8 cellular contexts compared by ENCODE assay signal in the genomic region with DNA sequence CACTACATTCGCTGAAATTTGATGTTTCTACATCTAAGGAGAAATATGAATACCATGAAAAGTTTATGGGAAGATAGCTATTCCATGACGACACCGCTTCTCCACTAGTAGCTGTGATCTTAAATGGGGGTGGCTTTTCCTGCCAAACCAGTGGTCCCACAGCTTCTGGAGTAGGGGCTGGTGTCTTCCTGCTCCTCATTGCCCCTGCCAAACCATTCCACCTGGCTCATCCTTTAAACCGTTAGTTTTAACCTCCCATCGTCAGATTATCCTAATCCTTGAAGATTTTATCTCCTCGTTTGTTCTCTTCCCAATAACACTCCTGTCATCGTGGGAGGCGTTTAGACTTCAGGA. TPM values are rescaled to one million over a fixed set of nuclear protein-coding genes. Genes with fewer than 3 reads are reported as not detected.
DNase-seq lines count a peak whose midpoint lies in the region; ATAC-seq, FAIRE-seq and TF ChIP-seq lines count a peak whose summit lies in the region.

No MANE protein-coding gene starts in this region.

- 8 to 10% (median 9%) methylated on average over 8 of the region's 8 CpGs for WGBS in adrenal gland, 4 donors
- 33% methylated on average over 8 of the region's 8 CpGs for WGBS in HepG2 (ENCODE audit: low lambda C conversion rate)

- FAIRE-seq in HepG2 (lab: Jason Lieb, UNC) = no peak

- peak overlapping the region; percentile 94 for H3K4me3 Mint-ChIP-seq in activated T-cell treated with anti-CD3 and anti-CD28 coated beads, Interleukin-2, amount 50 U/mL, for 4 hours

- DNase-seq in activated T-cell treated with anti-CD3 and anti-CD28 coated beads, Interleukin-2, amount 50 U/mL, for 4 hours = no peak
- no peak for DNase-seq in activated T-cell treated with anti-CD3 and anti-CD28 coated beads, Interleukin-2, amount 50 U/mL, for 1 hour
- DNase-seq in adrenal gland = no peak
- DNase-seq in HepG2 (ENCODE audit: low spot score) = no peak
- no peak for DNase-seq in tibial artery
- DNase-seq in retina = no peak

- H3K4me1 Mint-ChIP-seq in activated T-cell treated with anti-CD3 and anti-CD28 coated beads, Interleukin-2, amount 50 U/mL, for 4 hours (ENCODE audit: low read depth) = peaks cover 18% of the 10 kb centered on the region

- H3K36me3 ChIP-seq in adrenal gland (replicated peaks in 1 of 2) (no peaks in the 10 kb centered on the region), HepG2 (replicated peaks in 1 of 2; ENCODE audit: control insufficient read depth in 1 of 2, insufficient read depth in 2 of 2, low read length in 2 of 2) (peaks cover 0 to 2% of the 10 kb centered on the region in 2 experiments; a peak in 1 of 5 replicates), tibial artery (peaks cover 14 to 25% (median 17%) of the 10 kb centered on the region in 3 donors)

- no peaks in the 10 kb centered on the region for H4K20me1 ChIP-seq in HepG2 (ENCODE audit: insufficient read depth, low read length)

- H3K27me3 Mint-ChIP-seq in activated T-cell treated with anti-CD3 and anti-CD28 coated beads, Interleukin-2, amount 50 U/mL, for 4 hours (ENCODE audit: low read depth) = no peaks in the 10 kb centered on the region

- H2AFZ ChIP-seq in HepG2 (ENCODE audit: low read length) = peak overlapping the region; percentile 78

- peaks cover 21% of the 10 kb centered on the region for H3K36me3 Mint-ChIP-seq in activated T-cell treated with anti-CD3 and anti-CD28 coated beads, Interleukin-2, amount 50 U/mL, for 4 hours (ENCODE audit: insufficient read depth)

- no peak for TF ChIP-seq CTCF in adrenal gland (IDR thresholded peaks at IDR 0.05)
- TF ChIP-seq CTCF in HepG2 (CRISPR knock-in tag; IDR thresholded peaks at IDR 0.05) = no peak
- TF ChIP-seq CTCF in tibial artery (IDR thresholded peaks at IDR 0.05) = no peak

- no peak for ATAC-seq in activated T-cell treated with anti-CD3 and anti-CD28 coated beads, Interleukin-2, amount 50 U/mL, for 4 hours
- ATAC-seq in HepG2 (no peak), GM21447 (IDR thresholded peaks at IDR 0.05; ENCODE audit: unreplicated experiment) (no peak), GM21381 (IDR thresholded peaks at IDR 0.05; ENCODE audit: unreplicated experiment) (no peak)

- intact Hi-C loops in adrenal gland (cut with DNase I) (no loop called here), HepG2 (cut with micrococcal nuclease; ENCODE audit: unreplicated experiment) (loop anchor here (2.0 to 10.0 kb wide), 4 partner anchors 67 to 140 kb away; a partner anchor contains a TSS), tibial artery (cut with DNase I; ENCODE audit: low total_unique reads) (loop anchor here (10.0 kb wide), 2 partner anchors 53 to 93 kb away; a partner anchor contains a TSS)

- H3K4me2 ChIP-seq in HepG2 (ENCODE audit: low read depth, low read length) = peak overlapping the region; percentile 80

- H3K9me3 Mint-ChIP-seq in activated T-cell treated with anti-CD3 and anti-CD28 coated beads, Interleukin-2, amount 50 U/mL, for 4 hours = peaks cover 32% of the 10 kb centered on the region

- CTCF ChIA-PET in HepG2 (lab: Yijun Ruan, JAX; ENCODE audit: low intra/inter-chr PET ratio, low total read pairs) = no interaction called here

- H3K27ac ChIP-seq in adrenal gland = peak overlapping the region in 2 of 5 donors; percentile 71 to 74
- peak overlapping the region; percentile 60 for H3K27ac ChIP-seq in HepG2 (ENCODE audit: extremely low read length, insufficient read depth, low read length)
- peak overlapping the region; percentile 76 to 84 for H3K27ac ChIP-seq in tibial artery

- no peaks in the 10 kb centered on the region for H3K27me3 ChIP-seq in adrenal gland
- no peaks in the 10 kb centered on the region; a peak in 1 of 5 replicates for H3K27me3 ChIP-seq in HepG2 (ENCODE audit: control insufficient read depth in 1 of 2, insufficient read depth in 2 of 2, low read length in 2 of 2)
- H3K27me3 ChIP-seq in tibial artery = no peaks in the 10 kb centered on the region

- H3K4me3 ChIP-seq in adrenal gland (peak overlapping the region in 3 of 4 donors; percentile 44 to 80 (median 78)), HepG2 (replicated peaks in 1 of 3; ENCODE audit: insufficient read depth in 1 of 3, low read depth in 2 of 3, low read length in 3 of 3) (peak overlapping the region; percentile 70 to 95 (median 81)), tibial artery (peak overlapping the region; percentile 67 to 82)

- no peak for TF ChIP-seq EP300 in HepG2 (IDR thresholded peaks at IDR 0.05; ENCODE audit: low read depth in 2 of 2, low read length in 2 of 2)
- TF ChIP-seq EP300 in HepG2 (CRISPR knock-in tag; IDR thresholded peaks at IDR 0.05; ENCODE audit: borderline replicate concordance) = no peak

- BruUV-seq in HepG2 (replicated peaks; lab: Mats Ljungman, UMichigan) = TSS peak; percentile 96

- POLR2A ChIA-PET in HepG2 (lab: Yijun Ruan, JAX) = interaction anchor here (0.8 to 2.2 kb wide), 4 partner anchors 17 to 163 kb away, joined by 3 to 8 read pairs (median 4); a partner anchor contains a TSS

- in situ Hi-C loops in HepG2 (cut with HindIII; ENCODE audit: extremely low pct_ligation_motif_present, low pct_unique_long_range_greater_than_20kb) = no loop called here

- no peak for TF ChIP-seq RAD21 in HepG2 (CRISPR knock-in tag; IDR thresholded peaks at IDR 0.05)

- H3K4me1 ChIP-seq in adrenal gland (replicated peaks in 1 of 2) (peaks cover 3 to 13% of the 10 kb centered on the region in 2 donors), HepG2 (ENCODE audit: insufficient read depth, low read length) (peaks cover 6% of the 10 kb centered on the region), tibial artery (peaks cover 0 to 16% (median 9%) of the 10 kb centered on the region in 4 donors)

- no peak for TF ChIP-seq POLR2A in adrenal gland (IDR thresholded peaks at IDR 0.05)
- no peak for TF ChIP-seq POLR2A in HepG2 (IDR thresholded peaks at IDR 0.05; ENCODE audit: insufficient read depth in 1 of 2, low read depth in 2 of 2, low read length in 2 of 2)

- H3K9ac ChIP-seq in HepG2 (ENCODE audit: insufficient read depth, low read depth, low read length) = peak overlapping the region; percentile 70

- H3K9me3 ChIP-seq in adrenal gland (replicated peaks in 1 of 3) = no peaks in the 10 kb centered on the region
- no peaks in the 10 kb centered on the region for H3K9me3 ChIP-seq in HepG2 (ENCODE audit: low read length)
- H3K9me3 ChIP-seq in tibial artery = peaks cover 0 to 25% (median 24%) of the 10 kb centered on the region in 3 donors

- H3K79me2 ChIP-seq in HepG2 (ENCODE audit: insufficient read depth, low read length) = peaks cover 2% of the 10 kb centered on the region

RNA-seq across cellular contexts. Expression of a gene that starts 0.6 kb away (rescaled TPM):
- 1 to 10 TPM; 1.1 to 1.9 (median 1.8) TPM for total RNA-seq in activated T-cell treated with anti-CD3 and anti-CD28 coated beads, Interleukin-2, amount 50 U/mL, for 4 hours
- total RNA-seq in adrenal gland (1 to 10 TPM; 1.4 to 6.1 (median 4.7) TPM), HepG2 (2016; rRNA removed; fragmentation: Illumina TruSeq; extraction: Trizol) (5.5 and 6.0 TPM in 2 replicates)
- polyA plus RNA-seq in adrenal gland (1 to 10 TPM; 3.0 to 3.5 (median 3.2) TPM), HepG2 (2011; rRNA removed) (2.4 TPM in 2 replicates)
- total RNA-seq in HepG2 (2016; cell fraction: cytosol; rRNA removed; fragmentation: Illumina TruSeq; extraction: Trizol; ENCODE audit: low read depth) = 1.1 and 1.6 TPM in 2 replicates
- total RNA-seq in HepG2 (2016; cell fraction: insoluble cytoplasmic fraction; rRNA removed; fragmentation: Illumina TruSeq; extraction: Trizol) = 4.5 and 5.1 TPM in 2 replicates
- total RNA-seq in HepG2 (2016; cell fraction: membrane; rRNA removed; fragmentation: Illumina TruSeq; extraction: Trizol) = 2.8 and 3.3 TPM in 2 replicates
- 5.5 and 6.0 TPM in 2 replicates for total RNA-seq in HepG2 (2016; cell fraction: nucleus; rRNA removed; fragmentation: Illumina TruSeq; extraction: Trizol)
- 0.86 and 1.4 TPM in 2 replicates for polyA plus RNA-seq in HepG2 (2011; cell fraction: cytosol; rRNA removed)
- polyA plus RNA-seq in HepG2 (2011; cell fraction: nucleus; rRNA removed) = 2.3 and 3.8 TPM in 2 replicates
- polyA plus RNA-seq in HepG2 (2012) = 1.7 and 2.8 TPM in 2 replicates
- 0.20 and 0.24 TPM in 2 replicates for polyA plus RNA-seq in HepG2 (2016; cell fraction: cytosol; fragmentation: Illumina TruSeq; extraction: Trizol; ENCODE audit: low read depth)
- 3.5 and 4.2 TPM in 2 replicates for polyA plus RNA-seq in HepG2 (2016; cell fraction: insoluble cytoplasmic fraction; fragmentation: Illumina TruSeq; extraction: Trizol; ENCODE audit: low read depth)
- polyA plus RNA-seq in HepG2 (2016; cell fraction: membrane; fragmentation: Illumina TruSeq; extraction: Trizol; ENCODE audit: low read depth) = 0.80 and 1.0 TPM in 2 replicates
- 8.9 TPM in 2 replicates for polyA plus RNA-seq in HepG2 (2016; cell fraction: nucleus; fragmentation: Illumina TruSeq; extraction: Trizol; ENCODE audit: insufficient read depth, low read depth)
- polyA minus RNA-seq in HepG2 (2011; rRNA and poly(A)+ RNA removed; ENCODE audit: low replicate concordance) = 1.9 and 4.8 TPM in 2 replicates
- polyA minus RNA-seq in HepG2 (2011; cell fraction: cytosol; rRNA and poly(A)+ RNA removed) = 1.1 and 2.4 TPM in 2 replicates
- polyA minus RNA-seq in HepG2 (2011; cell fraction: nucleus; rRNA and poly(A)+ RNA removed) = 4.6 and 5.7 TPM in 2 replicates

RNA-seq across cellular contexts. Expression of a gene that starts 18.2 kb away (rescaled TPM):
- 1 to 10 TPM; 2.4 to 4.2 (median 3.7) TPM for total RNA-seq in activated T-cell treated with anti-CD3 and anti-CD28 coated beads, Interleukin-2, amount 50 U/mL, for 4 hours
- total RNA-seq in adrenal gland (10 to 100 TPM in 3 of 8 donors, 1 to 10 TPM in 5; 2.6 to 18.8 (median 9.4) TPM), HepG2 (2016; rRNA removed; fragmentation: Illumina TruSeq; extraction: Trizol) (2.8 and 3.6 TPM in 2 replicates)
- polyA plus RNA-seq in adrenal gland (10 to 100 TPM; 10.9 to 13.0 (median 12.0) TPM), HepG2 (2011; rRNA removed) (2.3 and 2.5 TPM in 2 replicates)
- 0.71 and 0.88 TPM in 2 replicates for total RNA-seq in HepG2 (2016; cell fraction: cytosol; rRNA removed; fragmentation: Illumina TruSeq; extraction: Trizol; ENCODE audit: low read depth)
- 2.6 and 3.2 TPM in 2 replicates for total RNA-seq in HepG2 (2016; cell fraction: insoluble cytoplasmic fraction; rRNA removed; fragmentation: Illumina TruSeq; extraction: Trizol)
- 1.9 and 2.9 TPM in 2 replicates for total RNA-seq in HepG2 (2016; cell fraction: membrane; rRNA removed; fragmentation: Illumina TruSeq; extraction: Trizol)
- 4.7 and 4.9 TPM in 2 replicates for total RNA-seq in HepG2 (2016; cell fraction: nucleus; rRNA removed; fragmentation: Illumina TruSeq; extraction: Trizol)
- 0.66 and 0.96 TPM in 2 replicates for polyA plus RNA-seq in HepG2 (2011; cell fraction: cytosol; rRNA removed)
- 2.4 and 3.5 TPM in 2 replicates for polyA plus RNA-seq in HepG2 (2011; cell fraction: nucleus; rRNA removed)
- polyA plus RNA-seq in HepG2 (2012) = 2.1 and 2.7 TPM in 2 replicates
- polyA plus RNA-seq in HepG2 (2016; cell fraction: cytosol; fragmentation: Illumina TruSeq; extraction: Trizol; ENCODE audit: low read depth) = 0.25 and 0.43 TPM in 2 replicates
- 2.1 and 3.0 TPM in 2 replicates for polyA plus RNA-seq in HepG2 (2016; cell fraction: insoluble cytoplasmic fraction; fragmentation: Illumina TruSeq; extraction: Trizol; ENCODE audit: low read depth)
- 0.54 and 0.83 TPM in 2 replicates for polyA plus RNA-seq in HepG2 (2016; cell fraction: membrane; fragmentation: Illumina TruSeq; extraction: Trizol; ENCODE audit: low read depth)
- polyA plus RNA-seq in HepG2 (2016; cell fraction: nucleus; fragmentation: Illumina TruSeq; extraction: Trizol; ENCODE audit: insufficient read depth, low read depth) = 6.7 and 6.8 TPM in 2 replicates
- 1.2 and 2.0 TPM in 2 replicates for polyA minus RNA-seq in HepG2 (2011; rRNA and poly(A)+ RNA removed; ENCODE audit: low replicate concordance)
- 0.88 and 1.8 TPM in 2 replicates for polyA minus RNA-seq in HepG2 (2011; cell fraction: cytosol; rRNA and poly(A)+ RNA removed)
- polyA minus RNA-seq in HepG2 (2011; cell fraction: nucleus; rRNA and poly(A)+ RNA removed) = 5.2 and 9.3 TPM in 2 replicates

RNA-seq across cellular contexts. Expression of a gene that starts 23.0 kb away (rescaled TPM):
- 1 to 10 TPM in 1 of 3 donors, under 1 TPM in 2; 0.40 to 1.4 (median 0.87) TPM for total RNA-seq in activated T-cell treated with anti-CD3 and anti-CD28 coated beads, Interleukin-2, amount 50 U/mL, for 4 hours
- total RNA-seq in adrenal gland (1 to 10 TPM; 2.3 to 8.3 (median 4.4) TPM), HepG2 (2016; rRNA removed; fragmentation: Illumina TruSeq; extraction: Trizol) (6.1 and 6.2 TPM in 2 replicates)
- polyA plus RNA-seq in adrenal gland (1 to 10 TPM; 4.1 to 7.8 (median 4.5) TPM), HepG2 (2011; rRNA removed) (2.2 TPM in 2 replicates)
- 3.1 and 3.3 TPM in 2 replicates for total RNA-seq in HepG2 (2016; cell fraction: cytosol; rRNA removed; fragmentation: Illumina TruSeq; extraction: Trizol; ENCODE audit: low read depth)
- total RNA-seq in HepG2 (2016; cell fraction: insoluble cytoplasmic fraction; rRNA removed; fragmentation: Illumina TruSeq; extraction: Trizol) = 6.0 and 7.2 TPM in 2 replicates
- 5.8 and 6.4 TPM in 2 replicates for total RNA-seq in HepG2 (2016; cell fraction: membrane; rRNA removed; fragmentation: Illumina TruSeq; extraction: Trizol)
- total RNA-seq in HepG2 (2016; cell fraction: nucleus; rRNA removed; fragmentation: Illumina TruSeq; extraction: Trizol) = 3.9 and 4.8 TPM in 2 replicates
- polyA plus RNA-seq in HepG2 (2011; cell fraction: cytosol; rRNA removed) = 1.1 and 3.2 TPM in 2 replicates
- 2.9 and 3.3 TPM in 2 replicates for polyA plus RNA-seq in HepG2 (2011; cell fraction: nucleus; rRNA removed)
- polyA plus RNA-seq in HepG2 (2012) = 2.9 and 3.4 TPM in 2 replicates
- polyA plus RNA-seq in HepG2 (2016; cell fraction: cytosol; fragmentation: Illumina TruSeq; extraction: Trizol; ENCODE audit: low read depth) = 0.82 and 1.3 TPM in 2 replicates
- polyA plus RNA-seq in HepG2 (2016; cell fraction: insoluble cytoplasmic fraction; fragmentation: Illumina TruSeq; extraction: Trizol; ENCODE audit: low read depth) = 4.0 and 4.9 TPM in 2 replicates
- polyA plus RNA-seq in HepG2 (2016; cell fraction: membrane; fragmentation: Illumina TruSeq; extraction: Trizol; ENCODE audit: low read depth) = 0.93 and 1.3 TPM in 2 replicates
- 6.0 and 8.8 TPM in 2 replicates for polyA plus RNA-seq in HepG2 (2016; cell fraction: nucleus; fragmentation: Illumina TruSeq; extraction: Trizol; ENCODE audit: insufficient read depth, low read depth)
- 1.6 and 3.2 TPM in 2 replicates for polyA minus RNA-seq in HepG2 (2011; rRNA and poly(A)+ RNA removed; ENCODE audit: low replicate concordance)
- polyA minus RNA-seq in HepG2 (2011; cell fraction: cytosol; rRNA and poly(A)+ RNA removed) = 1.1 and 1.3 TPM in 2 replicates
- polyA minus RNA-seq in HepG2 (2011; cell fraction: nucleus; rRNA and poly(A)+ RNA removed) = 4.0 and 7.8 TPM in 2 replicates

RNA-seq across cellular contexts. Expression of a gene that starts 49.6 kb away (rescaled TPM):
- 1 to 10 TPM in 1 of 3 donors, under 1 TPM in 2; 0.50 to 1.1 (median 0.71) TPM for total RNA-seq in activated T-cell treated with anti-CD3 and anti-CD28 coated beads, Interleukin-2, amount 50 U/mL, for 4 hours
- total RNA-seq in adrenal gland (1 to 10 TPM; 1.6 to 8.8 (median 6.1) TPM), HepG2 (2016; rRNA removed; fragmentation: Illumina TruSeq; extraction: Trizol) (4.8 and 5.6 TPM in 2 replicates)
- polyA plus RNA-seq in adrenal gland (1 to 10 TPM; 4.9 to 6.6 (median 4.9) TPM), HepG2 (2011; rRNA removed) (2.0 and 2.2 TPM in 2 replicates)
- total RNA-seq in HepG2 (2016; cell fraction: cytosol; rRNA removed; fragmentation: Illumina TruSeq; extraction: Trizol; ENCODE audit: low read depth) = 0.61 and 0.79 TPM in 2 replicates
- 4.7 and 7.0 TPM in 2 replicates for total RNA-seq in HepG2 (2016; cell fraction: insoluble cytoplasmic fraction; rRNA removed; fragmentation: Illumina TruSeq; extraction: Trizol)
- total RNA-seq in HepG2 (2016; cell fraction: membrane; rRNA removed; fragmentation: Illumina TruSeq; extraction: Trizol) = 2.3 and 3.2 TPM in 2 replicates
- total RNA-seq in HepG2 (2016; cell fraction: nucleus; rRNA removed; fragmentation: Illumina TruSeq; extraction: Trizol) = 4.8 and 4.9 TPM in 2 replicates
- 0.64 and 1.9 TPM in 2 replicates for polyA plus RNA-seq in HepG2 (2011; cell fraction: cytosol; rRNA removed)
- polyA plus RNA-seq in HepG2 (2011; cell fraction: nucleus; rRNA removed) = 2.8 and 3.6 TPM in 2 replicates
- polyA plus RNA-seq in HepG2 (2012) = 2.2 and 2.8 TPM in 2 replicates
- 0.11 and 0.19 TPM in 2 replicates for polyA plus RNA-seq in HepG2 (2016; cell fraction: cytosol; fragmentation: Illumina TruSeq; extraction: Trizol; ENCODE audit: low read depth)
- 2.9 and 3.7 TPM in 2 replicates for polyA plus RNA-seq in HepG2 (2016; cell fraction: insoluble cytoplasmic fraction; fragmentation: Illumina TruSeq; extraction: Trizol; ENCODE audit: low read depth)
- 0.66 and 0.68 TPM in 2 replicates for polyA plus RNA-seq in HepG2 (2016; cell fraction: membrane; fragmentation: Illumina TruSeq; extraction: Trizol; ENCODE audit: low read depth)
- polyA plus RNA-seq in HepG2 (2016; cell fraction: nucleus; fragmentation: Illumina TruSeq; extraction: Trizol; ENCODE audit: insufficient read depth, low read depth) = 5.2 and 9.6 TPM in 2 replicates
- 0.87 and 2.0 TPM in 2 replicates for polyA minus RNA-seq in HepG2 (2011; rRNA and poly(A)+ RNA removed; ENCODE audit: low replicate concordance)
- 0.99 and 1.8 TPM in 2 replicates for polyA minus RNA-seq in HepG2 (2011; cell fraction: cytosol; rRNA and poly(A)+ RNA removed)
- 4.5 and 11.2 TPM in 2 replicates for polyA minus RNA-seq in HepG2 (2011; cell fraction: nucleus; rRNA and poly(A)+ RNA removed)

RNA-seq across cellular contexts. Expression of a gene that starts 51.2 kb away (rescaled TPM):
- under 1 TPM; 0.28 to 0.95 (median 0.63) TPM for total RNA-seq in activated T-cell treated with anti-CD3 and anti-CD28 coated beads, Interleukin-2, amount 50 U/mL, for 4 hours
- total RNA-seq in adrenal gland = 10 to 100 TPM in 3 of 8 donors, 1 to 10 TPM in 5; 3.8 to 12.8 (median 7.1) TPM
- polyA plus RNA-seq in adrenal gland = 1 to 10 TPM; 2.6 to 4.0 (median 3.1) TPM
- 3.4 and 4.5 TPM in 2 replicates for total RNA-seq in HepG2 (2016; rRNA removed; fragmentation: Illumina TruSeq; extraction: Trizol)
- 0.51 and 0.71 TPM in 2 replicates for total RNA-seq in HepG2 (2016; cell fraction: cytosol; rRNA removed; fragmentation: Illumina TruSeq; extraction: Trizol; ENCODE audit: low read depth)
- total RNA-seq in HepG2 (2016; cell fraction: insoluble cytoplasmic fraction; rRNA removed; fragmentation: Illumina TruSeq; extraction: Trizol) = 3.4 and 3.9 TPM in 2 replicates
- total RNA-seq in HepG2 (2016; cell fraction: membrane; rRNA removed; fragmentation: Illumina TruSeq; extraction: Trizol) = 1.6 and 1.7 TPM in 2 replicates
- total RNA-seq in HepG2 (2016; cell fraction: nucleus; rRNA removed; fragmentation: Illumina TruSeq; extraction: Trizol) = 6.2 TPM in 2 replicates
- polyA plus RNA-seq in HepG2 (2011; rRNA removed) = 0.40 and 0.48 TPM in 2 replicates
- polyA plus RNA-seq in HepG2 (2011; cell fraction: cytosol; rRNA removed) = 0.17 and 0.35 TPM in 2 replicates
- polyA plus RNA-seq in HepG2 (2011; cell fraction: nucleus; rRNA removed) = 1.0 and 2.0 TPM in 2 replicates
- 0.73 and 1.4 TPM in 2 replicates for polyA plus RNA-seq in HepG2 (2012)
- polyA plus RNA-seq in HepG2 (2016; cell fraction: cytosol; fragmentation: Illumina TruSeq; extraction: Trizol; ENCODE audit: low read depth) = 0.12 TPM in 1 of 2 replicates, not detected in the other
- 0.53 and 0.87 TPM in 2 replicates for polyA plus RNA-seq in HepG2 (2016; cell fraction: insoluble cytoplasmic fraction; fragmentation: Illumina TruSeq; extraction: Trizol; ENCODE audit: low read depth)
- not detected in 2 replicates for polyA plus RNA-seq in HepG2 (2016; cell fraction: membrane; fragmentation: Illumina TruSeq; extraction: Trizol; ENCODE audit: low read depth)
- 3.3 and 3.4 TPM in 2 replicates for polyA plus RNA-seq in HepG2 (2016; cell fraction: nucleus; fragmentation: Illumina TruSeq; extraction: Trizol; ENCODE audit: insufficient read depth, low read depth)
- polyA minus RNA-seq in HepG2 (2011; rRNA and poly(A)+ RNA removed; ENCODE audit: low replicate concordance) = 0.40 and 1.2 TPM in 2 replicates
- polyA minus RNA-seq in HepG2 (2011; cell fraction: cytosol; rRNA and poly(A)+ RNA removed) = 1.6 and 1.9 TPM in 2 replicates
- 8.4 and 13.6 TPM in 2 replicates for polyA minus RNA-seq in HepG2 (2011; cell fraction: nucleus; rRNA and poly(A)+ RNA removed)

Comparison
In these comparisons a context has a peak if more than half of its experiments do, and no peak if none do; other contexts are left out.
1. intact Hi-C loops: an anchor here in HepG2 (2.0 to 10.0 kb wide) and tibial artery (10.0 kb wide); none called in adrenal gland.